32 cellular contexts compared by ENCODE assay signal in the genomic region with DNA sequence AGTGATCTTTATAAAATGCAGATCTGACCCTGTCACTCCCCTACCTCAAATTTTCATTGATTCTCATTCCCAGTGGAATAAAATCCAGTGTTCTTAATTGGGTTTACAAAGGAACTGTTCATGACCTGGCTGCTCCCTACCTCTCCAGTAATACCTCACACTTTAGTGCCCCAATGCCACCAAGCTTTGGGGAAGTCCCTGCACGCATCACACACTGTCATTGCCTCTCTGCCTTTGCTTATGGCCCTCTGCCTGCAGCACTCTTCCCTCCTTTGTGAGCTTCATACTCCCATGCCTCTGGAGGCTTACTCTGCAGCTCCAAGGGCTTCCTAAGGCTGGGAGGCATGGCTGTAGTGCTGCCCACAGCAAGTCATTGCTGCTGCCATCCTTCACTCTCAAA. TPM values are rescaled to one million over a fixed set of nuclear protein-coding genes. Genes with fewer than 3 reads are reported as not detected.
"Had no signal": no experiment of that assay in that cellular context is flagged by ENCODE, and none has a peak within 500 bp of the region (broad histone marks: within the 10 kb centered on the region; RNA-seq: fewer than 3 reads in every experiment).

No MANE protein-coding gene starts in this region.

- H3K4me1 ChIP-seq: foreskin keratinocyte, gastrocnemius medialis, heart left ventricle had no signal

- H3K9me3 ChIP-seq: gastrocnemius medialis, heart left ventricle had no signal

- H3K27ac Mint-ChIP-seq: activated CD4-positive, alpha-beta memory T cell treated with anti-CD3 and anti-CD28 coated beads, Interleukin-2, amount 10 ng/mL, durations not matched to agents 7 days and 5 days; activated naive CD8-positive, alpha-beta T cell treated with anti-CD3 and anti-CD28 coated beads, Interleukin-2, amount 10 ng/mL, durations not matched to agents 7 days and 5 days; activated T-cell treated with anti-CD3 and anti-CD28 coated beads, Interleukin-2, amount 50 U/mL, for 24 hours; activated T-cell treated with anti-CD3 and anti-CD28 coated beads, Interleukin-2, amount 50 U/mL, for 72 hours; dendritic cell treated with granulocyte-macrophage colony-stimulating factor and Interleukin-4, amounts not matched to agents 40 ng/mL and 50 ng/mL, for 4 days; endodermal cell had no signal

- H3K36me3 ChIP-seq: brain microvascular endothelial cell, gastrocnemius medialis, heart left ventricle had no signal

- H3K27me3 ChIP-seq: brain microvascular endothelial cell, gastrocnemius medialis had no signal

- H3K4me1 Mint-ChIP-seq: central memory CD8-positive, alpha-beta T cell had no signal

- ATAC-seq: activated T-cell treated with anti-CD3 and anti-CD28 coated beads, Interleukin-2, amount 50 U/mL, for 72 hours; esophagus mucosa; foreskin keratinocyte; gastrocnemius medialis; heart left ventricle had no signal

- H3K4me3 Mint-ChIP-seq: activated CD4-positive, alpha-beta memory T cell treated with anti-CD3 and anti-CD28 coated beads, Interleukin-2, amount 10 ng/mL, durations not matched to agents 7 days and 5 days; activated naive CD8-positive, alpha-beta T cell treated with anti-CD3 and anti-CD28 coated beads, Interleukin-2, amount 10 ng/mL, durations not matched to agents 7 days and 5 days; activated T-cell treated with anti-CD3 and anti-CD28 coated beads, Interleukin-2, amount 50 U/mL, for 24 hours; activated T-cell treated with anti-CD3 and anti-CD28 coated beads, Interleukin-2, amount 50 U/mL, for 72 hours; central memory CD8-positive, alpha-beta T cell; dendritic cell treated with granulocyte-macrophage colony-stimulating factor and Interleukin-4, amounts not matched to agents 40 ng/mL and 50 ng/mL, for 4 days; endodermal cell had no signal

- H3K9me3 Mint-ChIP-seq: activated CD4-positive, alpha-beta memory T cell treated with anti-CD3 and anti-CD28 coated beads, Interleukin-2, amount 10 ng/mL, durations not matched to agents 7 days and 5 days; activated naive CD8-positive, alpha-beta T cell treated with anti-CD3 and anti-CD28 coated beads, Interleukin-2, amount 10 ng/mL, durations not matched to agents 7 days and 5 days; activated T-cell treated with anti-CD3 and anti-CD28 coated beads, Interleukin-2, amount 50 U/mL, for 24 hours; activated T-cell treated with anti-CD3 and anti-CD28 coated beads, Interleukin-2, amount 50 U/mL, for 72 hours; central memory CD8-positive, alpha-beta T cell; dendritic cell treated with granulocyte-macrophage colony-stimulating factor and Interleukin-4, amounts not matched to agents 40 ng/mL and 50 ng/mL, for 4 days had no signal

- H3K27ac ChIP-seq: brain microvascular endothelial cell, coronary artery, dorsolateral prefrontal cortex, foreskin keratinocyte, gastrocnemius medialis, heart left ventricle had no signal

- H3K4me3 ChIP-seq: coronary artery, dorsolateral prefrontal cortex, gastrocnemius medialis, heart left ventricle had no signal

- H3K36me3 Mint-ChIP-seq: activated naive CD8-positive, alpha-beta T cell treated with anti-CD3 and anti-CD28 coated beads, Interleukin-2, amount 10 ng/mL, durations not matched to agents 7 days and 5 days had no signal

- DNase-seq: activated CD4-positive, alpha-beta memory T cell treated with anti-CD3 and anti-CD28 coated beads, Interleukin-2, amount 10 ng/mL, durations not matched to agents 7 days and 5 days; activated CD4-positive, alpha-beta T cell treated with anti-CD3 and anti-CD28 coated beads for 4 hours; activated CD4-positive, CD25-positive, alpha-beta regulatory T cell; activated CD4-positive, CD25-positive, alpha-beta regulatory T cell treated with anti-CD3 and anti-CD28 coated beads, Interleukin-2, amount 50 U/mL, for 72 hours; activated CD8-positive, alpha-beta memory T cell treated with anti-CD3 and anti-CD28 coated beads, Interleukin-2, amount 50 U/mL, for 48 hours; activated gamma-delta T cell; activated naive CD4-positive, alpha-beta T cell; activated naive CD4-positive, alpha-beta T cell treated with anti-CD3 and anti-CD28 coated beads, Interleukin-2, amount 50 U/mL, for 16 hours; activated naive CD8-positive, alpha-beta T cell treated with anti-CD3 and anti-CD28 coated beads, Interleukin-2, amount 10 ng/mL, durations not matched to agents 7 days and 5 days; activated T-cell treated with anti-CD3 and anti-CD28 coated beads for 4 hours; activated T-cell treated with anti-CD3 and anti-CD28 coated beads, Interleukin-2, amount 50 U/mL, for 24 hours; activated T-cell treated with anti-CD3 and anti-CD28 coated beads, Interleukin-2, amount 50 U/mL, for 72 hours; amniotic stem cell; anterior cingulate cortex; brain microvascular endothelial cell; dorsolateral prefrontal cortex; effector memory CD4-positive, alpha-beta T cell; endodermal cell; foreskin keratinocyte; gastrocnemius medialis; glutamatergic neuron; heart left ventricle; T-helper 2 cell had no signal

RNA-seq across cellular contexts. Expression of a gene that starts 57.4 kb away (rescaled TPM):
- total RNA-seq: activated CD4-positive, alpha-beta memory T cell treated with anti-CD3 and anti-CD28 coated beads, Interleukin-2, amount 10 ng/mL, durations not matched to agents 7 days and 5 days; activated naive CD8-positive, alpha-beta T cell treated with anti-CD3 and anti-CD28 coated beads, Interleukin-2, amount 10 ng/mL, durations not matched to agents 7 days and 5 days; activated T-cell treated with anti-CD3 and anti-CD28 coated beads, Interleukin-2, amount 50 U/mL, for 72 hours; astrocyte; bronchial epithelial cell; cardiac septum; epithelial cell of proximal tubule; esophagus mucosa; foreskin keratinocyte; heart left ventricle; T-helper 1 cell treated with Interleukin-12 subunit alpha and Interleukin-12 subunit beta and Interleukin-4 antibody, amounts not matched to agents 30 ng/mL and 1 ng/mL, for 36 hours had no signal
- polyA plus RNA-seq: foreskin keratinocyte, heart left ventricle had no signal
